Comparison of ENCODE assay signal across 8 cellular contexts in the genomic region with DNA sequence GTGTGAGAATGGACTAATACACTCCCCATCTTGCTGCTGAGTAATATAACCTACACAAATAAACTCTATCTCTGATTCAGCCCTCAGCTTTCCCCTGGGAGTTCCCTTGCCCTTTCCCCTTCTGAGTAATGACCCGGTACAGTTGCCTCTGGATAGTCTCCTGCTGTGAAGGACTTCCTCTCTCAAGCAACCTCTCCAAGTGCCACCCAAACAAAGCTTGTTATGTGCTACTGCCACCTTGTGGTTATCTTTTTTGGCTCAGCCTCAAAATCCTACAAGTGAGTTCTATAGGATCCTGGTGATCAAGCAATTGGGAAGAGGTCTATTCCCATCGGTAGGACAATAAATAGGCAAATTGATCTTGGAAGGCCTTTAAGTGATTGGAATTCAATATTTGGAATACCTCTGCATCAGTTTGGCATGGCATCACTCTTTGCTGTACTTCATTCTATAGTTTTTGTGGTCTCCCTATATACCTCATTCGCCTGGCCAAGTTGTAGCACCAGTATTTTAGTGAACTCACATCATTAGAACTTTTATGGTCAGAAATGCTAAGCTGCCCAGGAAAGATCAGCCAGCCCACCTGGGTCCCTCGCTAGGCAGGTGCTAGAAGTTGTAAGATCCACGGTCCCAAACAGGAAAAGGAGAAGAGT. TPM values are rescaled to one million over a fixed set of nuclear protein-coding genes. Genes with fewer than 3 reads are reported as not detected.
DNase-seq lines count a peak whose midpoint lies in the region; ATAC-seq and TF ChIP-seq lines count a peak whose summit lies in the region.

No MANE protein-coding gene starts in this region.

- no peak overlapping the region for H3K9ac ChIP-seq in SU-DHL-6 (ENCODE audit: low read length)

- H3K36me3 ChIP-seq in SU-DHL-6 (ENCODE audit: low read length), result no peaks in the 10 kb centered on the region

- H3K27me3 ChIP-seq in AG04450 (ENCODE audit: control insufficient read depth, insufficient read depth, low read length) (no peaks in the 10 kb centered on the region), SU-DHL-6 (ENCODE audit: low read length) (no peaks in the 10 kb centered on the region)

- H4K20me1 ChIP-seq in SU-DHL-6 (ENCODE audit: low read depth, low read length), result no peaks in the 10 kb centered on the region

- H3K9me2 ChIP-seq in SU-DHL-6 (replicated peaks; ENCODE audit: insufficient read depth, low read length), result no peaks in the 10 kb centered on the region

- no peak overlapping the region for H3K4me3 ChIP-seq in AG04450 (ENCODE audit: low read depth, low read length)
- no peak overlapping the region for H3K4me3 ChIP-seq in GM12875 (ENCODE audit: low read depth, low read length)
- H3K4me3 ChIP-seq in SU-DHL-6 (ENCODE audit: insufficient read depth, low read length, poor library complexity, severe bottlenecking), result no peak overlapping the region

- H2AFZ ChIP-seq in SU-DHL-6 (ENCODE audit: low read depth, low read length, severe bottlenecking), result no peak overlapping the region

- no peaks in the 10 kb centered on the region for H3K9me3 ChIP-seq in AG04450 (ENCODE audit: control insufficient read depth, insufficient read depth, low read length)
- H3K9me3 ChIP-seq in SU-DHL-6 (ENCODE audit: insufficient read depth, low read length), result no peaks in the 10 kb centered on the region

- TF ChIP-seq CTCF in AG04450 (IDR thresholded peaks at IDR 0.05; ENCODE audit: low read depth, low read length) (peak; percentile 53), GM12875 (IDR thresholded peaks at IDR 0.05; ENCODE audit: borderline replicate concordance, insufficient read depth, low read depth, low read length) (peak; percentile 65), SU-DHL-6 (IDR thresholded peaks at IDR 0.05; ENCODE audit: insufficient read depth, low read length, poor library complexity, severe bottlenecking) (peak; percentile 50)

- DNase-seq in AG04450 (ENCODE audit: low read depth, low spot score) (peak; percentile 82), NCI-H1436 (lab: John Stamatoyannopoulos, UW) (peak; percentile 85), caudate nucleus (lab: John Stamatoyannopoulos, UW) (peak in 39 of 61 donors; percentile 0 to 44 (median 3)), islet precursor cell (peak; percentile 88)
- DNase-seq in stimulated activated CD4-positive, alpha-beta T cell treated with anti-CD3 and anti-CD28 coated beads, Interleukin-4, amount 100 ng/mL, for 48 hours (ENCODE audit: low read depth in 2 of 2), result peak; percentile 3 to 23

- H3K27ac ChIP-seq in AG04450 (ENCODE audit: low read depth, low read length) (no peak overlapping the region), SU-DHL-6 (ENCODE audit: low read depth, low read length) (no peak overlapping the region), caudate nucleus (ENCODE audit: low read depth, low read length) (no peak overlapping the region)

- no peaks in the 10 kb centered on the region for H3K79me2 ChIP-seq in SU-DHL-6 (ENCODE audit: insufficient read depth, low read length)

- no peaks in the 10 kb centered on the region for H3F3A ChIP-seq in SU-DHL-6 (ENCODE audit: insufficient read depth)

- ATAC-seq in HG02763 (IDR thresholded peaks at IDR 0.05; ENCODE audit: unreplicated experiment), result peak; percentile 77

- no peak overlapping the region for H3K4me2 ChIP-seq in SU-DHL-6 (ENCODE audit: low read depth, low read length, poor library complexity, severe bottlenecking)

- POLR2A ChIA-PET in AG04450 (lab: Yijun Ruan, JAX), result no interaction called here

- CTCF ChIA-PET in AG04450 (lab: Charles Lee), result interaction anchor here (0.6 to 1.7 kb wide), 19 partner anchors 10 to 489 kb away, joined by 3 to 11 read pairs (median 4); no protein-coding TSS in a partner anchor

RNA-seq across cellular contexts. Expression of a gene that starts 40.1 kb away (rescaled TPM):
- not detected in 2 replicates for polyA plus RNA-seq in AG04450 (2011; rRNA removed)
- polyA minus RNA-seq in AG04450 (2011; rRNA and poly(A)+ RNA removed), result not detected in 2 replicates

Comparison
In these comparisons a context has a peak if more than half of its experiments do, and no peak if none do; other contexts are left out.
1. DNase-seq: peak in every context shown above with its lines; median percentile 88 in islet precursor cell; 85 in NCI-H1436; 82 in AG04450; 13 in stimulated activated CD4-positive, alpha-beta T cell treated with anti-CD3 and anti-CD28 coated beads, Interleukin-4, amount 100 ng/mL, for 48 hours; 3 in caudate nucleus.